In the genomic region with DNA sequence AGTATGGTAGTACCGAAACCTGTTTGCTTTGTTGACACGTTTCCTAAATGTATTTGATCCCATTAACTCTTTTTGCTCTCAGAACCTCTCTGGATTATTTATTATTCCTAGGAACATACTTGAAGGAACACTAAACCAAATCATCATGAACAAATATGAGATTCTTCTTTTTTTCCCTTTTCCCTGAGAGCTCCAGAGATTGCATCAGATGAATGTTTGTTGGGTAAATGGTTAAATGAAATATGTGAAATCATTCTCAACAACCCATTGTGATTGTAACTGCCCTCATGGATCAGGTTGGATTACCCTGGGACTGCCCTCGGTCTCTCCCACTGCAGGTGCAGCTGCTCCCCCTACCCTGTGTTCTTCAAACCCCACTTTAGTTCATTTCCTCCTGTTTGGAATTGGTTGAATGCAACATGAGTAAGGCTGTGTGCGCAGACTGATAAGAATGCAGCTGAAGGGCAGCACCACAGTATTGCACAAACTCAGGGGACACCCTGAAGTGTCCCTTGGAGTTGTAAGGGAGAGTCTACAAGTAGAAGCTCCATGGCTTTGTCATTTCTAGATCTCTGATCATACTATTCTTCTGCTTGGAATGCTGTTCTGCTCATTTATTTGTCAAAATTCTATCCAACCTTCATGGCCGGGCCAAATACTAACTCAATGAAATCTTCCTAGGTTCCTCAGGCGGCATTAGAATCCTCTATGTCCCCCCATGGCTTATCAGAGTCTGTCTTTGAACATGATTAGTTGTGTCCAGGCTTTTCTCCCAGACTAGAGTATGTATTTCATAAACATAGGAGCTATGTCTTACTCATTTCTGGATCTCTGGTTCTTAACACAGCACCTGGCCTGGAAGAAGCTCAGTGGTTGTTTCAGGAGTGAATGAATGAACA, we compare ENCODE assay signal across 1 cellular context.
TF ChIP-seq lines count a peak whose summit lies in the region.

No MANE protein-coding gene starts in this region.

TF ChIP-seq in K562, 482 proteins besides CTCF, POLR2A, EP300 and RAD21 (continued from another document and continues in another):
- TF ChIP-seq CBX1 (IDR thresholded peaks at IDR 0.05; ENCODE audit: low read depth) (no peak), CREBBP (IDR thresholded peaks at IDR 0.05; ENCODE audit: low read depth, low read length) (no peak), RBM34 (IDR thresholded peaks at IDR 0.05; ENCODE audit: borderline replicate concordance, insufficient read depth, low read length) (no peak), SMAD1 (IDR thresholded peaks at IDR 0.05; ENCODE audit: low read depth, low read length, partially characterized antibody) (no peak), PTBP1 (IDR thresholded peaks at IDR 0.05; ENCODE audit: low read depth, low read length) (no peak), SIRT6 (IDR thresholded peaks at IDR 0.05; ENCODE audit: low read depth, low read length) (no peak), NR1H2 (CRISPR knock-in tag; IDR thresholded peaks at IDR 0.05) (0 out of 2 replicates have a peak, but pooled peaks have one; percentile 56), SIX5 (IDR thresholded peaks at IDR 0.05; ENCODE audit: borderline replicate concordance in 1 of 2, insufficient read depth in 1 of 2, low read depth in 1 of 2, low read length in 2 of 2) (no peak), TBL1XR1 (IDR thresholded peaks at IDR 0.05; ENCODE audit: low read length in 2 of 2) (peak in 1 of 2 experiments; percentile 78; a peak in 1 of 4 replicates), CHD1 (IDR thresholded peaks at IDR 0.05; ENCODE audit: low read length) (no peak), PTTG1 (tag; IDR thresholded peaks at IDR 0.05; ENCODE audit: low read depth) (no peak), POU5F1 (IDR thresholded peaks at IDR 0.05; ENCODE audit: borderline replicate concordance, low read depth, low read length, partially characterized antibody) (no peak), MBD2 (IDR thresholded peaks at IDR 0.05; ENCODE audit: borderline replicate concordance, low read depth) (0 out of 2 replicates have a peak, but pooled peaks have one; percentile 21), ZNF644 (tag; IDR thresholded peaks at IDR 0.05; ENCODE audit: low read depth) (no peak), FOS (IDR thresholded peaks at IDR 0.05; ENCODE audit: extremely low read depth, insufficient read length) (peak; percentile 2), MECOM (CRISPR knock-in tag; IDR thresholded peaks at IDR 0.05) (0 out of 2 replicates have a peak, but pooled peaks have one; percentile 60), HCFC1 (IDR thresholded peaks at IDR 0.05; ENCODE audit: low read depth, low read length) (no peak), SAFB2 (IDR thresholded peaks at IDR 0.05; ENCODE audit: borderline replicate concordance, low read depth, low read length, severe bottlenecking) (no peak), ZEB2 (IDR thresholded peaks at IDR 0.05) (peak; percentile 82), ZFPM2 (CRISPR knock-in tag; IDR thresholded peaks at IDR 0.05) (no peak)
- TF ChIP-seq, protein P1, sequence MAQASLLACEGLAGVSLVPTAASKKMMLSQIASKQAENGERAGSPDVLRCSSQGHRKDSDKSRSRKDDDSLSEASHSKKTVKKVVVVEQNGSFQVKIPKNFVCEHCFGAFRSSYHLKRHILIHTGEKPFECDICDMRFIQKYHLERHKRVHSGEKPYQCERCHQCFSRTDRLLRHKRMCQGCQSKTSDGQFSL (CRISPR knock-in tag; IDR thresholded peaks at IDR 0.05), result peak; percentile 44; the same call in 1 of the 2 replicates
- TF ChIP-seq, protein P1 (tag; IDR thresholded peaks at IDR 0.05), result peak in 1 of 2 experiments; percentile 81; a peak in 2 of 4 replicates
- TF ChIP-seq, protein P2, sequence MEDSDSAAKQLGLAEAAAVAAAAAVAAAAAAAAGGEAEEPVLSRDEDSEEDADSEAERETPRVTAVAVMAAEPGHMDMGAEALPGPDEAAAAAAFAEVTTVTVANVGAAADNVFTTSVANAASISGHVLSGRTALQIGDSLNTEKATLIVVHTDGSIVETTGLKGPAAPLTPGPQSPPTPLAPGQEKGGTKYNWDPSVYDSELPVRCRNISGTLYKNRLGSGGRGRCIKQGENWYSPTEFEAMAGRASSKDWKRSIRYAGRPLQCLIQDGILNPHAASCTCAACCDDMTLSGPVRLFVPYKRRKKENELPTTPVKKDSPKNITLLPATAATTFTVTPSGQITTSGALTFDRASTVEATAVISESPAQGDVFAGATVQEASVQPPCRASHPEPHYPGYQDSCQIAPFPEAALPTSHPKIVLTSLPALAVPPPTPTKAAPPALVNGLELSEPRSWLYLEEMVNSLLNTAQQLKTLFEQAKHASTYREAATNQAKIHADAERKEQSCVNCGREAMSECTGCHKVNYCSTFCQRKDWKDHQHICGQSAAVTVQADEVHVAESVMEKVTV (CRISPR knock-in tag; IDR thresholded peaks at IDR 0.05), result no peak
- TF ChIP-seq, protein P3, sequence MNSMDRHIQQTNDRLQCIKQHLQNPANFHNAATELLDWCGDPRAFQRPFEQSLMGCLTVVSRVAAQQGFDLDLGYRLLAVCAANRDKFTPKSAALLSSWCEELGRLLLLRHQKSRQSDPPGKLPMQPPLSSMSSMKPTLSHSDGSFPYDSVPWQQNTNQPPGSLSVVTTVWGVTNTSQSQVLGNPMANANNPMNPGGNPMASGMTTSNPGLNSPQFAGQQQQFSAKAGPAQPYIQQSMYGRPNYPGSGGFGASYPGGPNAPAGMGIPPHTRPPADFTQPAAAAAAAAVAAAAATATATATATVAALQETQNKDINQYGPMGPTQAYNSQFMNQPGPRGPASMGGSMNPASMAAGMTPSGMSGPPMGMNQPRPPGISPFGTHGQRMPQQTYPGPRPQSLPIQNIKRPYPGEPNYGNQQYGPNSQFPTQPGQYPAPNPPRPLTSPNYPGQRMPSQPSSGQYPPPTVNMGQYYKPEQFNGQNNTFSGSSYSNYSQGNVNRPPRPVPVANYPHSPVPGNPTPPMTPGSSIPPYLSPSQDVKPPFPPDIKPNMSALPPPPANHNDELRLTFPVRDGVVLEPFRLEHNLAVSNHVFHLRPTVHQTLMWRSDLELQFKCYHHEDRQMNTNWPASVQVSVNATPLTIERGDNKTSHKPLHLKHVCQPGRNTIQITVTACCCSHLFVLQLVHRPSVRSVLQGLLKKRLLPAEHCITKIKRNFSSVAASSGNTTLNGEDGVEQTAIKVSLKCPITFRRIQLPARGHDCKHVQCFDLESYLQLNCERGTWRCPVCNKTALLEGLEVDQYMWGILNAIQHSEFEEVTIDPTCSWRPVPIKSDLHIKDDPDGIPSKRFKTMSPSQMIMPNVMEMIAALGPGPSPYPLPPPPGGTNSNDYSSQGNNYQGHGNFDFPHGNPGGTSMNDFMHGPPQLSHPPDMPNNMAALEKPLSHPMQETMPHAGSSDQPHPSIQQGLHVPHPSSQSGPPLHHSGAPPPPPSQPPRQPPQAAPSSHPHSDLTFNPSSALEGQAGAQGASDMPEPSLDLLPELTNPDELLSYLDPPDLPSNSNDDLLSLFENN (IDR thresholded peaks at IDR 0.05; ENCODE audit: low read depth in 2 of 2, low read length in 2 of 2), result 0 out of 4 replicates have a peak, but pooled peaks of 1 of the 2 experiments have one; percentile 41
- TF ChIP-seq, protein P4, sequence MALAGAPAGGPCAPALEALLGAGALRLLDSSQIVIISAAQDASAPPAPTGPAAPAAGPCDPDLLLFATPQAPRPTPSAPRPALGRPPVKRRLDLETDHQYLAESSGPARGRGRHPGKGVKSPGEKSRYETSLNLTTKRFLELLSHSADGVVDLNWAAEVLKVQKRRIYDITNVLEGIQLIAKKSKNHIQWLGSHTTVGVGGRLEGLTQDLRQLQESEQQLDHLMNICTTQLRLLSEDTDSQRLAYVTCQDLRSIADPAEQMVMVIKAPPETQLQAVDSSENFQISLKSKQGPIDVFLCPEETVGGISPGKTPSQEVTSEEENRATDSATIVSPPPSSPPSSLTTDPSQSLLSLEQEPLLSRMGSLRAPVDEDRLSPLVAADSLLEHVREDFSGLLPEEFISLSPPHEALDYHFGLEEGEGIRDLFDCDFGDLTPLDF (CRISPR knock-in tag; IDR thresholded peaks at IDR 0.05), result no peak
- TF ChIP-seq, protein P5, sequence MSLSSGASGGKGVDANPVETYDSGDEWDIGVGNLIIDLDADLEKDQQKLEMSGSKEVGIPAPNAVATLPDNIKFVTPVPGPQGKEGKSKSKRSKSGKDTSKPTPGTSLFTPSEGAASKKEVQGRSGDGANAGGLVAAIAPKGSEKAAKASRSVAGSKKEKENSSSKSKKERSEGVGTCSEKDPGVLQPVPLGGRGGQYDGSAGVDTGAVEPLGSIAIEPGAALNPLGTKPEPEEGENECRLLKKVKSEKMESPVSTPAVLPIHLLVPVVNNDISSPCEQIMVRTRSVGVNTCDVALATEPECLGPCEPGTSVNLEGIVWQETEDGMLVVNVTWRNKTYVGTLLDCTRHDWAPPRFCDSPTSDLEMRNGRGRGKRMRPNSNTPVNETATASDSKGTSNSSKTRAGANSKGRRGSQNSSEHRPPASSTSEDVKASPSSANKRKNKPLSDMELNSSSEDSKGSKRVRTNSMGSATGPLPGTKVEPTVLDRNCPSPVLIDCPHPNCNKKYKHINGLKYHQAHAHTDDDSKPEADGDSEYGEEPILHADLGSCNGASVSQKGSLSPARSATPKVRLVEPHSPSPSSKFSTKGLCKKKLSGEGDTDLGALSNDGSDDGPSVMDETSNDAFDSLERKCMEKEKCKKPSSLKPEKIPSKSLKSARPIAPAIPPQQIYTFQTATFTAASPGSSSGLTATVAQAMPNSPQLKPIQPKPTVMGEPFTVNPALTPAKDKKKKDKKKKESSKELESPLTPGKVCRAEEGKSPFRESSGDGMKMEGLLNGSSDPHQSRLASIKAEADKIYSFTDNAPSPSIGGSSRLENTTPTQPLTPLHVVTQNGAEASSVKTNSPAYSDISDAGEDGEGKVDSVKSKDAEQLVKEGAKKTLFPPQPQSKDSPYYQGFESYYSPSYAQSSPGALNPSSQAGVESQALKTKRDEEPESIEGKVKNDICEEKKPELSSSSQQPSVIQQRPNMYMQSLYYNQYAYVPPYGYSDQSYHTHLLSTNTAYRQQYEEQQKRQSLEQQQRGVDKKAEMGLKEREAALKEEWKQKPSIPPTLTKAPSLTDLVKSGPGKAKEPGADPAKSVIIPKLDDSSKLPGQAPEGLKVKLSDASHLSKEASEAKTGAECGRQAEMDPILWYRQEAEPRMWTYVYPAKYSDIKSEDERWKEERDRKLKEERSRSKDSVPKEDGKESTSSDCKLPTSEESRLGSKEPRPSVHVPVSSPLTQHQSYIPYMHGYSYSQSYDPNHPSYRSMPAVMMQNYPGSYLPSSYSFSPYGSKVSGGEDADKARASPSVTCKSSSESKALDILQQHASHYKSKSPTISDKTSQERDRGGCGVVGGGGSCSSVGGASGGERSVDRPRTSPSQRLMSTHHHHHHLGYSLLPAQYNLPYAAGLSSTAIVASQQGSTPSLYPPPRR (CRISPR knock-in tag; IDR thresholded peaks at IDR 0.05; ENCODE audit: borderline replicate concordance), result no peak
- TF ChIP-seq, protein P6, sequence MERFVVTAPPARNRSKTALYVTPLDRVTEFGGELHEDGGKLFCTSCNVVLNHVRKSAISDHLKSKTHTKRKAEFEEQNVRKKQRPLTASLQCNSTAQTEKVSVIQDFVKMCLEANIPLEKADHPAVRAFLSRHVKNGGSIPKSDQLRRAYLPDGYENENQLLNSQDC (CRISPR knock-in tag; IDR thresholded peaks at IDR 0.05), result no peak
- TF ChIP-seq, protein P7, sequence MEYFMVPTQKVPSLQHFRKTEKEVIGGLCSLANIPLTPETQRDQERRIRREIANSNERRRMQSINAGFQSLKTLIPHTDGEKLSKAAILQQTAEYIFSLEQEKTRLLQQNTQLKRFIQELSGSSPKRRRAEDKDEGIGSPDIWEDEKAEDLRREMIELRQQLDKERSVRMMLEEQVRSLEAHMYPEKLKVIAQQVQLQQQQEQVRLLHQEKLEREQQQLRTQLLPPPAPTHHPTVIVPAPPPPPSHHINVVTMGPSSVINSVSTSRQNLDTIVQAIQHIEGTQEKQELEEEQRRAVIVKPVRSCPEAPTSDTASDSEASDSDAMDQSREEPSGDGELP (CRISPR knock-in tag; IDR thresholded peaks at IDR 0.05; ENCODE audit: borderline replicate concordance), result peak; percentile 92
- TF ChIP-seq, protein P8, sequence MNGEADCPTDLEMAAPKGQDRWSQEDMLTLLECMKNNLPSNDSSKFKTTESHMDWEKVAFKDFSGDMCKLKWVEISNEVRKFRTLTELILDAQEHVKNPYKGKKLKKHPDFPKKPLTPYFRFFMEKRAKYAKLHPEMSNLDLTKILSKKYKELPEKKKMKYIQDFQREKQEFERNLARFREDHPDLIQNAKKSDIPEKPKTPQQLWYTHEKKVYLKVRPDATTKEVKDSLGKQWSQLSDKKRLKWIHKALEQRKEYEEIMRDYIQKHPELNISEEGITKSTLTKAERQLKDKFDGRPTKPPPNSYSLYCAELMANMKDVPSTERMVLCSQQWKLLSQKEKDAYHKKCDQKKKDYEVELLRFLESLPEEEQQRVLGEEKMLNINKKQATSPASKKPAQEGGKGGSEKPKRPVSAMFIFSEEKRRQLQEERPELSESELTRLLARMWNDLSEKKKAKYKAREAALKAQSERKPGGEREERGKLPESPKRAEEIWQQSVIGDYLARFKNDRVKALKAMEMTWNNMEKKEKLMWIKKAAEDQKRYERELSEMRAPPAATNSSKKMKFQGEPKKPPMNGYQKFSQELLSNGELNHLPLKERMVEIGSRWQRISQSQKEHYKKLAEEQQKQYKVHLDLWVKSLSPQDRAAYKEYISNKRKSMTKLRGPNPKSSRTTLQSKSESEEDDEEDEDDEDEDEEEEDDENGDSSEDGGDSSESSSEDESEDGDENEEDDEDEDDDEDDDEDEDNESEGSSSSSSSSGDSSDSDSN (IDR thresholded peaks at IDR 0.05; ENCODE audit: borderline replicate concordance in 1 of 2, low read depth in 2 of 2, low read length in 2 of 2), result 0 out of 4 replicates have a peak, but pooled peaks of 1 of the 2 experiments have one; percentile 33
